ENCODE assay signal across 1 cellular context in genomic region chr2:46697830-46698323, GRCh38.
TF ChIP-seq lines count a peak whose summit lies in the region.

No MANE protein-coding gene starts in this region.

TF ChIP-seq in GM12878, 131 proteins besides CTCF, POLR2A, EP300 and RAD21 (continued from another document):
- TF ChIP-seq REST (IDR thresholded peaks at IDR 0.05; ENCODE audit: low read depth, low read length) = no peak
- TF ChIP-seq ATF7 (IDR thresholded peaks at IDR 0.05; ENCODE audit: low read depth) = no peak
- TF ChIP-seq HDGF (IDR thresholded peaks at IDR 0.05) = no peak
TF ChIP-seq in GM12878: peak in this region for 0.
